18 cellular contexts compared by ENCODE assay signal in the genomic region with DNA sequence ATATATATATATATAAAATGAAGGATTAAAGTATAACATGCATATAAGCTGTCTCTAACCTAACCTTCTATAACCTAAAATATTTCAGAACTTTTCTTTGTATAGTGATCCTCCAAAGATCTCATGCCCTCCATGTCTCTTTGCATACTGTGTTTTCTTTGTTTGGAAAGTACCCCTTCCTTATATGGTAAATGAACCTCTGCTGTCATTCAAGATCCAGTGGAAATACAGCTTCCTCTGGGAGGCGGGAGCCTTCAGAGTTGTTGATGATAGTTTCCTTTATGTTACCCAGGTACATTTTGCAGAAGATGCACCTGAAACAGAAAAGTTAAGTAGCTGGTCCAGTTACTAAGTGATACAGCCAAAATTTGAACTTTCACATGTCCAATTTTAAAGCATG.
"Had no signal": no experiment of that assay in that cellular context is flagged by ENCODE, and none has a peak within 500 bp of the region (broad histone marks: within the 10 kb centered on the region; RNA-seq: fewer than 3 reads in every experiment).

No MANE protein-coding gene starts in this region.

- H3K4me3 ChIP-seq: coronary artery, heart left ventricle, lung, sigmoid colon, skin epidermis, stomach, thoracic aorta, transverse colon had no signal

- DNase-seq: effector CD4-positive, alpha-beta T cell; endodermal cell; heart left ventricle; left colon; left ventricle myocardium superior; mesenchymal stem cell; naive B cell; posterior cingulate gyrus; sigmoid colon; stimulated activated CD4-positive, alpha-beta T cell treated with anti-CD3 and anti-CD28 coated beads, Interleukin-12 subunit alpha, Interleukin-12 subunit beta, amount 100 ng/mL, for 4 hours; stimulated activated naive CD4-positive, alpha-beta T cell; stomach; substantia nigra; transverse colon had no signal

- ATAC-seq: heart left ventricle, left colon, left ventricle myocardium superior had no signal
